ENCODE assay signal across 16 cellular contexts in the genomic region with DNA sequence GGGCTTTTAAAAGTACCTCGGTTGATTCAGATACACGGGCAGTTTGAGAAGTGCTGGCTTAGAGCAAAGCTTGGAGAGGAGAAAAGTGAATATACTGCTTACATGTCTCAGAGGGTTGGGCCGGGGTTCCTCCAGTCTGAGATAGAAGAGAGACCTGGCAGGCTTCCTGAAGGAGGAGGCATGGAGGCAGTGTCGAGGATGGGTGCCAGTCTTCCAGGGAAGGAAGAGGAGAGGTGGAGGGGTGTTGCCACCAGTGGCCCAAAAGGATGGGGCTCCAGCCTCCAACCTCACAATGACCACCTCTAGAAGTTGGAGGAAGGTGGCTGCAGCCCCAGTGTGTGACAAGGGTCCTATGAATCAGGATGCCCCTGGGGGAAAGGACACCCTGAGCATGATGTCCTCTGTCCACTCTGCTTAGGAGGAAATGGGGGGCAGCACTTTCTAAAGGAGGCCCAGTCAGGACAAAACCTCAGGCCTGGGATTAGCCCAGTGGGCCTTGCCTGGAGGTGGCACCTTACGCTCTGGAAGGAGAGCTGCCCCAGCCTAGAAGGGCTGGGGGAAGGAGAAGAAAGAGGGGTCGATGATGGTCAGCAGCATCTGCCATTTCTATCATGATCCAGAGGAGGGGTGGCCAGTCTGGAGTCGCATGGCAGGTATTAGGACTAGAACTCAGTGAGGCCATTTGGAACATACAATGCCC.
A peak's percentile ranks its signal among the peaks of the same experiment; 100 is the strongest.
DNase-seq lines count a peak whose midpoint lies in the region; ATAC-seq and TF ChIP-seq lines count a peak whose summit lies in the region.
"Had no signal": no experiment of that assay in that cellular context is flagged by ENCODE, and none has a peak within 500 bp of the region (broad histone marks: within the 10 kb centered on the region; RNA-seq: fewer than 3 reads in every experiment).

No MANE protein-coding gene starts in this region.

- H3K27ac Mint-ChIP-seq in chondrocyte (ENCODE audit: unreplicated experiment), result no peak overlapping the region
- no peak overlapping the region for H3K27ac Mint-ChIP-seq in osteocyte (ENCODE audit: unreplicated experiment)

- H3K27me3 ChIP-seq in DND-41 (ENCODE audit: insufficient read depth, low read length, poor library complexity), result no peaks in the 10 kb centered on the region
- H3K27me3 ChIP-seq: adrenal gland, esophagus muscularis mucosa had no signal

- no peak for ATAC-seq in DND-41 (ENCODE audit: insufficient read depth, low read depth)
- no peak for ATAC-seq in HG02763 (IDR thresholded peaks at IDR 0.05; ENCODE audit: unreplicated experiment)

- no peaks in the 10 kb centered on the region for H3K36me3 ChIP-seq in DND-41 (ENCODE audit: insufficient read depth, low read length)
- H3K36me3 ChIP-seq: adrenal gland, esophagus muscularis mucosa had no signal

- TF ChIP-seq CTCF in DND-41 (IDR thresholded peaks at IDR 0.05; ENCODE audit: borderline replicate concordance, extremely low read depth, low read length, poor library complexity, severe bottlenecking) (no peak), chondrocyte (IDR thresholded peaks at IDR 0.05) (no peak), osteocyte (IDR thresholded peaks at IDR 0.05) (no peak)

- no peaks in the 10 kb centered on the region for H3K79me2 ChIP-seq in DND-41 (ENCODE audit: insufficient read depth, low read length)

- no peak overlapping the region for H3K9ac ChIP-seq in DND-41 (ENCODE audit: low read depth, low read length)

- H3K4me1 ChIP-seq in DND-41 (ENCODE audit: insufficient read depth, low read length), result no peaks in the 10 kb centered on the region

- no peaks in the 10 kb centered on the region for H3K9me3 ChIP-seq in DND-41 (ENCODE audit: insufficient read depth, low read length, severe bottlenecking)
- H3K9me3 ChIP-seq: adrenal gland, esophagus muscularis mucosa had no signal

- H3K4me1 Mint-ChIP-seq in chondrocyte (ENCODE audit: low read depth) (peaks cover 37% of the 10 kb centered on the region), osteocyte (ENCODE audit: unreplicated experiment) (peaks cover 28% of the 10 kb centered on the region)

- H3K27ac ChIP-seq in DND-41 (ENCODE audit: low read length), result no peak overlapping the region
- H3K27ac ChIP-seq: adrenal gland, esophagus muscularis mucosa had no signal

- no peaks in the 10 kb centered on the region for H3K36me3 Mint-ChIP-seq in chondrocyte (ENCODE audit: low read depth)
- H3K36me3 Mint-ChIP-seq in osteocyte (ENCODE audit: unreplicated experiment), result no peaks in the 10 kb centered on the region

- DNase-seq in AG08396 (ENCODE audit: low spot score) (peak; percentile 3), DND-41 (peak; percentile 2), chondrocyte (ENCODE audit: low spot score) (peak; percentile 68), osteocyte (ENCODE audit: extremely low spot score, unreplicated experiment) (peak; percentile 64), NCI-H510A treated with DMSO at 0.1 percent for 48 hours (lab: John Stamatoyannopoulos, UW) (no peak), SW480 (ENCODE audit: low spot score) (no peak)
- DNase-seq: activated CD4-positive, CD25-positive, alpha-beta regulatory T cell; activated CD8-positive, alpha-beta memory T cell treated with anti-CD3 and anti-CD28 coated beads, Interleukin-2, amount 50 U/mL, for 48 hours; Calu3; Karpas-422; NCI-H1105 treated with DMSO at 0.1 percent for 48 hours; stimulated activated CD4-positive, alpha-beta T cell treated with anti-CD3 and anti-CD28 coated beads, Interleukin-2, amount 100 ng/mL, for 48 hours; T-helper 2 cell had no signal

- no peak overlapping the region for H2AFZ ChIP-seq in DND-41 (ENCODE audit: low read depth, low read length)

- no peak overlapping the region for H3K4me3 Mint-ChIP-seq in chondrocyte (ENCODE audit: unreplicated experiment)
- no peak overlapping the region for H3K4me3 Mint-ChIP-seq in osteocyte (ENCODE audit: unreplicated experiment)

- peaks cover 19% of the 10 kb centered on the region for H3K27me3 Mint-ChIP-seq in chondrocyte (ENCODE audit: low read depth)
- peaks cover 10% of the 10 kb centered on the region for H3K27me3 Mint-ChIP-seq in osteocyte (ENCODE audit: unreplicated experiment)

- no peaks in the 10 kb centered on the region for H4K20me1 ChIP-seq in DND-41 (ENCODE audit: insufficient read depth, low read length)

- no peak overlapping the region for H3K4me3 ChIP-seq in DND-41 (ENCODE audit: low read depth in 1 of 2, low read length in 2 of 2)
- H3K4me3 ChIP-seq: adrenal gland, esophagus muscularis mucosa had no signal

- no peak overlapping the region for H3K4me2 ChIP-seq in DND-41 (ENCODE audit: insufficient read depth, low read length)

- peaks cover 4% of the 10 kb centered on the region for H3K9me3 Mint-ChIP-seq in chondrocyte (ENCODE audit: low read depth)
- H3K9me3 Mint-ChIP-seq in osteocyte (ENCODE audit: unreplicated experiment), result no peaks in the 10 kb centered on the region

Comparison
In these comparisons a context has a peak if more than half of its experiments do, and no peak if none do; other contexts are left out.
1. DNase-seq: peak in AG08396 (single experiment), DND-41 (single experiment), chondrocyte (single experiment) and osteocyte (single experiment); none in NCI-H510A treated with DMSO at 0.1 percent for 48 hours (single experiment) and SW480 (single experiment).